In the genomic region with DNA sequence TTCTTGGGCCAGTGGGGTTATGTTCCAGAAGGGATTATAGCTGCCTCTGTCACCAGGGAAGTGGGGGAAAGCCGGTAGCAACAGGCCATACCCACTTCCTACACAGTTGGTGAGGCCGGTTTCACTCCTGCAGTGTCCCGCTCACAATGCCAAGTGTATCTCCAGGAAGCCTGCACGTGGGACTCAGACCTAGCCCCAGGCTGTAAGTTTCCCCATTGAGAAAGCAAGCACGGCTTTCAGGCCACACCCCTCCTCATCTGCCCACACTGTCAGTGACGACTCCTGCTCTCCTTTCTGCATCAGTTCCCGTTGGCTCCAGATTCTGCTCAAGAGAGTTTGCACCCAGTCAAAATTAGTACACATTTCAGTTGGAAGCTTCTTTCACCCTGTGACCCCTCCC, we compare ENCODE assay signal across 1 cellular context.
TF ChIP-seq lines count a peak whose summit lies in the region.

No MANE protein-coding gene starts in this region.

TF ChIP-seq in SK-N-SH, 30 proteins besides CTCF, POLR2A, EP300 and RAD21 (continued from another document):
- TF ChIP-seq, protein P1, sequence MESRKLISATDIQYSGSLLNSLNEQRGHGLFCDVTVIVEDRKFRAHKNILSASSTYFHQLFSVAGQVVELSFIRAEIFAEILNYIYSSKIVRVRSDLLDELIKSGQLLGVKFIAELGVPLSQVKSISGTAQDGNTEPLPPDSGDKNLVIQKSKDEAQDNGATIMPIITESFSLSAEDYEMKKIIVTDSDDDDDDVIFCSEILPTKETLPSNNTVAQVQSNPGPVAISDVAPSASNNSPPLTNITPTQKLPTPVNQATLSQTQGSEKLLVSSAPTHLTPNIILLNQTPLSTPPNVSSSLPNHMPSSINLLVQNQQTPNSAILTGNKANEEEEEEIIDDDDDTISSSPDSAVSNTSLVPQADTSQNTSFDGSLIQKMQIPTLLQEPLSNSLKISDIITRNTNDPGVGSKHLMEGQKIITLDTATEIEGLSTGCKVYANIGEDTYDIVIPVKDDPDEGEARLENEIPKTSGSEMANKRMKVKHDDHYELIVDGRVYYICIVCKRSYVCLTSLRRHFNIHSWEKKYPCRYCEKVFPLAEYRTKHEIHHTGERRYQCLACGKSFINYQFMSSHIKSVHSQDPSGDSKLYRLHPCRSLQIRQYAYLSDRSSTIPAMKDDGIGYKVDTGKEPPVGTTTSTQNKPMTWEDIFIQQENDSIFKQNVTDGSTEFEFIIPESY (IDR thresholded peaks at IDR 0.05; ENCODE audit: borderline replicate concordance, low read depth): no peak
- no peak for TF ChIP-seq RFX5 (IDR thresholded peaks at IDR 0.05; ENCODE audit: low read length)
- no peak for TF ChIP-seq TAF1 (IDR thresholded peaks at IDR 0.05; ENCODE audit: borderline replicate concordance, low read depth, low read length)
- no peak for TF ChIP-seq SMC3 (IDR thresholded peaks at IDR 0.05; ENCODE audit: low read depth, low read length)
- TF ChIP-seq, protein P2, sequence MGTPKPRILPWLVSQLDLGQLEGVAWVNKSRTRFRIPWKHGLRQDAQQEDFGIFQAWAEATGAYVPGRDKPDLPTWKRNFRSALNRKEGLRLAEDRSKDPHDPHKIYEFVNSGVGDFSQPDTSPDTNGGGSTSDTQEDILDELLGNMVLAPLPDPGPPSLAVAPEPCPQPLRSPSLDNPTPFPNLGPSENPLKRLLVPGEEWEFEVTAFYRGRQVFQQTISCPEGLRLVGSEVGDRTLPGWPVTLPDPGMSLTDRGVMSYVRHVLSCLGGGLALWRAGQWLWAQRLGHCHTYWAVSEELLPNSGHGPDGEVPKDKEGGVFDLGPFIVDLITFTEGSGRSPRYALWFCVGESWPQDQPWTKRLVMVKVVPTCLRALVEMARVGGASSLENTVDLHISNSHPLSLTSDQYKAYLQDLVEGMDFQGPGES (IDR thresholded peaks at IDR 0.05; ENCODE audit: low read depth, low read length): no peak
- TF ChIP-seq POLR2AphosphoS5 (IDR thresholded peaks at IDR 0.05; ENCODE audit: low read depth, low read length): no peak
- TF ChIP-seq RXRA (IDR thresholded peaks at IDR 0.05; ENCODE audit: borderline replicate concordance, low read depth): no peak
- TF ChIP-seq FOSL2 (IDR thresholded peaks at IDR 0.05; ENCODE audit: borderline replicate concordance, low read depth): no peak
